10 cellular contexts compared by ENCODE assay signal in the genomic region with DNA sequence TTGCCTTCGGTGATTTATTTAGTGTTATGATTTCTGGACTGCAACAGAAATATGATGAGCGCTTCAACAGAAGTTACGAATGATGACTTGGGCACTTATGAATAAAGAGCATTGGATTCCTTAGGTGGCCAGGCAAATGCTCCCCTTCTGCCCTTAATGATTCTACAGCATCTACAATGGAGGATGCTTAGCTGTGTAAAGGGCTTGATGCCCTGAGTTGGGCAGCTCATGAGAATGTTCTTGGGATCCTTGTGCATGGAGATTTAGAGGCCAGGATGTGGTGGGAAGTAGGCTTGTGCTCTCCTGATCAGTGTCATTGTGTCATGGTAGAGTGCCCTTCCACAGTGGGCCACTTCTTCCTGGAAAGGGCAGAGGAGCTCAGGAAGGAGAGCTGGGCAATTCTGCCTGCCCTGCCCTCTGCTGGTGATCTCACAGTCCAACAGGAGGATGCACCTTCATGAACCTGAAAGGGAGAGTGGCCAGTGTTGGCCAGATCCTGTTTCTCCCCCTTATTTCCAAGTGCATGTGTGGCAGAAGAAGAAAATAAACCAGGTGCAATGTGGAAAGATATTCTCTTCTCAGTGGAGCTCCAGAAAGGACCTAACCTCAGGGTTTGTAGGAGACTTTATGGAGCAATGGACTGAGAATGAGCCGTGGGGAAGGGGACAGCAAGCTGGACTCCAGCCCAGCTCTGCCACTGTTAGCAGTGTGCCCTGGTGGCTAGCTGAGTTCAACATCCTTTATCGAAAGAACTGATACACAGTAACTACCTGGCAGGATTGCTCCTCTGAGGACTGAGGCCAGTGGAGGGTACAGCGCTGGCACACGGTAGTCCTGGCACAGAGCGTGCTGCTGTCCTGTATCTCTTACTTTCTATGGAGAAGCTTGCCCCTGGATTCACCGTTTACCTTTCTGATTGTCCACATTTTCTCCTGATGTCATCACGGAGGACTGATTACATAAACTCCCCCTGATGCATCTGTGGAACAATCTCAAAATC.
DNase-seq lines count a peak whose midpoint lies in the region; ATAC-seq, FAIRE-seq and TF ChIP-seq lines count a peak whose summit lies in the region.
"Had no signal": no experiment of that assay in that cellular context is flagged by ENCODE, and none has a peak within 500 bp of the region (broad histone marks: within the 10 kb centered on the region; RNA-seq: fewer than 3 reads in every experiment).

No MANE protein-coding gene starts in this region.

- H3K4me3 ChIP-seq in NB4 (ENCODE audit: low read depth, low read length) (no peak overlapping the region), colonic mucosa (no peak overlapping the region), pancreas (no peak overlapping the region)

- peak; percentile 8 for DNase-seq in activated naive CD4-positive, alpha-beta T cell treated with anti-CD3 and anti-CD28 coated beads for 36 hours
- no peak for DNase-seq in activated naive CD4-positive, alpha-beta T cell treated with Interleukin-2 at 50 U/mL for 16 hours
- peak; percentile 43 for DNase-seq in NB4 (ENCODE audit: low read depth)
- peak; percentile 52 for DNase-seq in colonic mucosa
- DNase-seq in pancreas = no peak
- no peak for DNase-seq in ureter (ENCODE audit: low spot score)

- CTCF ChIA-PET in activated naive CD4-positive, alpha-beta T cell treated with anti-CD3 and anti-CD28 coated beads for 36 hours (lab: Charles Lee) = interaction anchor here (0.6 kb wide), 1 partner anchor 444 kb away, joined by 4 read pairs; no protein-coding TSS in a partner anchor

- TF ChIP-seq CTCF in NB4 (IDR thresholded peaks at IDR 0.05; ENCODE audit: low read depth, low read length) = peak; percentile 88
- TF ChIP-seq CTCF in colonic mucosa (IDR thresholded peaks at IDR 0.05) = peak; percentile 27
- TF ChIP-seq CTCF in pancreas (IDR thresholded peaks at IDR 0.05) = peak in 1 of 4 donors; percentile 21

- no peaks in the 10 kb centered on the region for H3K36me3 Mint-ChIP-seq in activated naive CD4-positive, alpha-beta T cell treated with anti-CD3 and anti-CD28 coated beads for 36 hours (ENCODE audit: low read depth)
- H3K36me3 Mint-ChIP-seq: activated naive CD8-positive, alpha-beta T cell had no signal

- no peak overlapping the region for H3K9ac ChIP-seq in colonic mucosa (ENCODE audit: low read depth in 2 of 2, low read length in 2 of 2)

- ATAC-seq in pancreas (peak in 3 of 4 donors; percentile 67 to 74 (median 72)), HG02798 (IDR thresholded peaks at IDR 0.05; ENCODE audit: poor library complexity, unreplicated experiment) (no peak), HG02610 (IDR thresholded peaks at IDR 0.05; ENCODE audit: unreplicated experiment) (no peak)

- no peak overlapping the region for H3K27ac Mint-ChIP-seq in activated naive CD4-positive, alpha-beta T cell treated with anti-CD3 and anti-CD28 coated beads for 36 hours
- H3K27ac Mint-ChIP-seq: activated naive CD8-positive, alpha-beta T cell had no signal

- 73 to 80% methylated on average over 10 of the region's 10 CpGs for WGBS in pancreas, 2 donors

- TF ChIP-seq POLR2A in NB4 (IDR thresholded peaks at IDR 0.05; ENCODE audit: extremely low read depth, insufficient read length) = no peak

- H3K27me3 ChIP-seq in colonic mucosa = no peaks in the 10 kb centered on the region
- no peaks in the 10 kb centered on the region for H3K27me3 ChIP-seq in pancreas

- no peaks in the 10 kb centered on the region for H3K4me1 Mint-ChIP-seq in activated naive CD4-positive, alpha-beta T cell treated with anti-CD3 and anti-CD28 coated beads for 36 hours (ENCODE audit: low read depth)

- no peak overlapping the region for H3K4me3 Mint-ChIP-seq in activated naive CD4-positive, alpha-beta T cell treated with anti-CD3 and anti-CD28 coated beads for 36 hours
- H3K4me3 Mint-ChIP-seq: activated naive CD8-positive, alpha-beta T cell had no signal

- H3K27ac ChIP-seq in colonic mucosa (no peak overlapping the region), pancreas (no peak overlapping the region)

- H3K4me1 ChIP-seq in colonic mucosa = no peaks in the 10 kb centered on the region
- no peaks in the 10 kb centered on the region for H3K4me1 ChIP-seq in pancreas

- no peak for FAIRE-seq in pancreas (lab: Jason Lieb, UNC)
- FAIRE-seq: GM18507 had no signal

- no peaks in the 10 kb centered on the region for H3K9me3 ChIP-seq in colonic mucosa
- H3K9me3 ChIP-seq in pancreas = no peaks in the 10 kb centered on the region

- no peaks in the 10 kb centered on the region for H3K27me3 Mint-ChIP-seq in activated naive CD4-positive, alpha-beta T cell treated with anti-CD3 and anti-CD28 coated beads for 36 hours (ENCODE audit: low read depth)
- H3K27me3 Mint-ChIP-seq: activated naive CD8-positive, alpha-beta T cell had no signal

- H3K36me3 ChIP-seq in colonic mucosa (no peaks in the 10 kb centered on the region), pancreas (no peaks in the 10 kb centered on the region)

- intact Hi-C loops in activated naive CD4-positive, alpha-beta T cell treated with anti-CD3 and anti-CD28 coated beads for 36 hours (cut with micrococcal nuclease) = no loop called here
- intact Hi-C loops in colonic mucosa (cut with DNase I) = loop anchor here (5.0 kb wide), 1 partner anchor 106 kb away; no protein-coding TSS in a partner anchor
- intact Hi-C loops in pancreas (cut with DNase I) = no loop called here

- no peaks in the 10 kb centered on the region for H3K9me3 Mint-ChIP-seq in activated naive CD4-positive, alpha-beta T cell treated with anti-CD3 and anti-CD28 coated beads for 36 hours

Comparison
In these comparisons a context has a peak if more than half of its experiments do, and no peak if none do; other contexts are left out.
1. DNase-seq: peak in activated naive CD4-positive, alpha-beta T cell treated with anti-CD3 and anti-CD28 coated beads for 36 hours (single experiment), NB4 (single experiment) and colonic mucosa (single experiment); none in activated naive CD4-positive, alpha-beta T cell treated with Interleukin-2 at 50 U/mL for 16 hours (single experiment), pancreas (0 of 6) and ureter (single experiment).
2. ATAC-seq: peak in pancreas (3 of 4); none in HG02798 (single experiment) and HG02610 (single experiment).